ENCODE assay signal across 8 cellular contexts in the genomic region with DNA sequence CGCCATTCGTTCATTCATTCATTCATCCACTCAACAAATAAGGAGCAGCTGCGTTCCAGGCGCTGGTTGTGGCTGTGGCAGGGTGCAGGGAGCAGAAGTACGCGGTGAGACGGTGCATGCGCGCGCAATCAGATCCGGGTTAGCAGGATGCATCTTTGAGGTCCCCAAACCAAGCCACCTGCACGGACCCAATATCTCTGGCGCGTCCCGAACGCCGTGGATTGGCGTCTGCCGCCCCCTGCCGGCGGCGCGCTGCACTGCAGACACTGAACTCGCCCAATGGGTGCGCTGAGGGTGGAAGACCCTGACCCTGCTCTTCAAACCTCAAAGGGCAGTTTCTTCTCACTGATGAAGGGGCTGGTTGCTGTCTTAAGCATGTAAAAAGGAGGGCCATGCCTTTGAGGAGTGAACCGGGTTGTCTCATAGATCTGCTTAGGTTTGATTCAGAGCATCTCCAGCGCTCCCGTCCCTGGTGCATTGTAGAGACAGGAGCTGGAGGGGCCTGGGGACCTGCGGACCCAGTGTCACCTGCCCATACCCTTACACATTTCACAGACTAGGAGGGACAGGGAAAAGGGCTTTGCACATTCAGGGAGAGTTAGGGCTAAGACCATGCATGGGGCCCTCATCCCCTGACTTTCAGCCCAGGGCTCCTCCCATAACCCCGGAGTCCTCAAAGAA.
DNase-seq lines count a peak whose midpoint lies in the region; FAIRE-seq and TF ChIP-seq lines count a peak whose summit lies in the region.

No MANE protein-coding gene starts in this region.

- H3K27ac ChIP-seq in 22Rv1 (no peak overlapping the region), HUES6 (ENCODE audit: low read depth, low read length) (no peak overlapping the region), astrocyte (ENCODE audit: low read depth, low read length) (no peak overlapping the region), spleen (no peak overlapping the region)

- H3K27ac Mint-ChIP-seq in T-helper 2 cell treated with Interferon-gamma antibody and Interleukin-4, amounts not matched to agents 5 μg/mL and 100 μg/mL, for 36 hours: no peak overlapping the region
- H3K27ac Mint-ChIP-seq in astrocyte (ENCODE audit: unreplicated experiment): no peak overlapping the region

- no peaks in the 10 kb centered on the region for H3K36me3 ChIP-seq in HUES6 (ENCODE audit: control insufficient read depth, insufficient read depth, low read length)
- no peaks in the 10 kb centered on the region for H3K36me3 ChIP-seq in astrocyte (ENCODE audit: insufficient read depth, low read length)
- H3K36me3 ChIP-seq in spleen: no peaks in the 10 kb centered on the region

- no peak overlapping the region for H2AFZ ChIP-seq in astrocyte (ENCODE audit: low read depth, low read length)

- no peak overlapping the region for H3K4me3 Mint-ChIP-seq in T-helper 2 cell treated with Interferon-gamma antibody and Interleukin-4, amounts not matched to agents 5 μg/mL and 100 μg/mL, for 36 hours
- no peak overlapping the region for H3K4me3 Mint-ChIP-seq in astrocyte (ENCODE audit: unreplicated experiment)

- H3K9me3 ChIP-seq in HUES6 (ENCODE audit: control insufficient read depth, insufficient read depth, low read depth, low read length): 0 out of 2 replicates have a peak, but pooled peaks cover 3% of the 10 kb centered on the region
- H3K9me3 ChIP-seq in astrocyte (ENCODE audit: insufficient read depth, low read depth, low read length): no peaks in the 10 kb centered on the region
- H3K9me3 ChIP-seq in spleen: peaks cover 0 to 11% (median 0%) of the 10 kb centered on the region in 8 donors

- no peaks in the 10 kb centered on the region for H3K9me3 Mint-ChIP-seq in T-helper 2 cell treated with Interferon-gamma antibody and Interleukin-4, amounts not matched to agents 5 μg/mL and 100 μg/mL, for 36 hours
- peaks cover 6% of the 10 kb centered on the region for H3K9me3 Mint-ChIP-seq in astrocyte (ENCODE audit: unreplicated experiment)

- no peak overlapping the region for H3K9ac ChIP-seq in HUES6 (ENCODE audit: low read length)
- no peak overlapping the region for H3K9ac ChIP-seq in astrocyte (ENCODE audit: low read length)

- DNase-seq in GM13976 (ENCODE audit: low spot score) (peak; percentile 83), astrocyte (ENCODE audit: low read depth) (no peak), iPS DF 19.7 (ENCODE audit: low read depth, low spot score) (peak; percentile 35), spleen (peak; percentile 92), DMS153 treated with DMSO at 0.1 percent for 48 hours (lab: John Stamatoyannopoulos, UW; ENCODE audit: unreplicated experiment) (no peak)
- DNase-seq in T-helper 2 cell treated with Interferon-gamma antibody and Interleukin-4, amounts not matched to agents 5 μg/mL and 100 μg/mL, for 36 hours (ENCODE audit: low spot score): peak; percentile 64

- H3K4me1 Mint-ChIP-seq in T-helper 2 cell treated with Interferon-gamma antibody and Interleukin-4, amounts not matched to agents 5 μg/mL and 100 μg/mL, for 36 hours (ENCODE audit: low read depth): no peaks in the 10 kb centered on the region
- peaks cover 11% of the 10 kb centered on the region for H3K4me1 Mint-ChIP-seq in astrocyte (ENCODE audit: low read depth, unreplicated experiment)

- 21 to 26% (median 24%) methylated on average over 28 to 30 of the region's 30 CpGs for WGBS in spleen, 5 donors

- peaks cover 12% of the 10 kb centered on the region for H3K27me3 ChIP-seq in HUES6 (ENCODE audit: control insufficient read depth, insufficient read depth, low read length)
- H3K27me3 ChIP-seq in astrocyte (ENCODE audit: insufficient read depth, low read length): peaks cover 2% of the 10 kb centered on the region
- peaks cover 0 to 27% (median 0%) of the 10 kb centered on the region in 7 donors for H3K27me3 ChIP-seq in spleen (replicated peaks in 1 of 7)

- in situ Hi-C loops in GM13976 (cut with MboI; ENCODE audit: low sequenced_read_pairs, unreplicated experiment): loop anchor here (10.0 kb wide), 1 partner anchor 105 kb away; a partner anchor contains a TSS

- H4K20me1 ChIP-seq in astrocyte (ENCODE audit: insufficient read depth, low read length): no peaks in the 10 kb centered on the region

- TF ChIP-seq POLR2A in spleen (IDR thresholded peaks at IDR 0.05): no peak

- no peaks in the 10 kb centered on the region for H3K79me2 ChIP-seq in astrocyte (ENCODE audit: insufficient read depth, low read length)

- peaks cover 4% of the 10 kb centered on the region; the same call in 1 of the 2 replicates for H3K4me1 ChIP-seq in HUES6 (ENCODE audit: control insufficient read depth, insufficient read depth, low read length)
- H3K4me1 ChIP-seq in astrocyte (ENCODE audit: insufficient read depth, low read length): no peaks in the 10 kb centered on the region
- peaks cover 2 to 21% (median 12%) of the 10 kb centered on the region in 6 donors for H3K4me1 ChIP-seq in spleen

- H3K4me2 ChIP-seq in astrocyte (ENCODE audit: low read length): no peak overlapping the region

- intact Hi-C loops in spleen (cut with DNase I; ENCODE audit: low total_unique reads): loop anchor here (2.0 to 10.0 kb wide), 2 partner anchors 105 to 595 kb away; no protein-coding TSS in a partner anchor

- TF ChIP-seq CTCF in 22Rv1 (IDR thresholded peaks at IDR 0.05) (peak; percentile 100), GM13976 (IDR thresholded peaks at IDR 0.05; ENCODE audit: borderline replicate concordance, control extremely low read depth, extremely low read depth, insufficient read depth, missing control alignments) (peak; percentile 99), astrocyte (IDR thresholded peaks at IDR 0.05; ENCODE audit: insufficient read depth, low read depth, low read length) (peak; percentile 84), spleen (IDR thresholded peaks at IDR 0.05 in 8 of 11, conservative IDR thresholded peaks at IDR 0.05 in 3 of 11) (peak; percentile 85 to 99 (median 95))

- H3K4me3 ChIP-seq in HUES6 (ENCODE audit: low read depth, low read length) (peak overlapping the region; percentile 36; the same call in 1 of the 2 replicates), astrocyte (ENCODE audit: insufficient read depth, low read depth, low read length) (no peak overlapping the region), spleen (no peak overlapping the region)

- H3K36me3 Mint-ChIP-seq in T-helper 2 cell treated with Interferon-gamma antibody and Interleukin-4, amounts not matched to agents 5 μg/mL and 100 μg/mL, for 36 hours (ENCODE audit: low read depth): no peaks in the 10 kb centered on the region
- no peaks in the 10 kb centered on the region for H3K36me3 Mint-ChIP-seq in astrocyte (ENCODE audit: low read depth, unreplicated experiment)

- FAIRE-seq in astrocyte (lab: Jason Lieb, UNC): no peak

- H3K27me3 Mint-ChIP-seq in T-helper 2 cell treated with Interferon-gamma antibody and Interleukin-4, amounts not matched to agents 5 μg/mL and 100 μg/mL, for 36 hours (ENCODE audit: low read depth): no peaks in the 10 kb centered on the region
- peaks cover 33% of the 10 kb centered on the region for H3K27me3 Mint-ChIP-seq in astrocyte (ENCODE audit: low read depth, unreplicated experiment)

Comparison
In these comparisons a context has a peak if more than half of its experiments do, and no peak if none do; other contexts are left out.
1. DNase-seq: peak in GM13976 (single experiment), T-helper 2 cell treated with Interferon-gamma antibody and Interleukin-4, amounts not matched to agents 5 μg/mL and 100 μg/mL, for 36 hours (single experiment), iPS DF 19.7 (single experiment) and spleen (single experiment); none in astrocyte (single experiment) and DMS153 treated with DMSO at 0.1 percent for 48 hours (single experiment).
2. Peak in every context shown above with its lines, with median percentiles within 50 percentile points of each other: CTCF ChIP-seq.